28 cellular contexts compared by ENCODE assay signal in the genomic region with DNA sequence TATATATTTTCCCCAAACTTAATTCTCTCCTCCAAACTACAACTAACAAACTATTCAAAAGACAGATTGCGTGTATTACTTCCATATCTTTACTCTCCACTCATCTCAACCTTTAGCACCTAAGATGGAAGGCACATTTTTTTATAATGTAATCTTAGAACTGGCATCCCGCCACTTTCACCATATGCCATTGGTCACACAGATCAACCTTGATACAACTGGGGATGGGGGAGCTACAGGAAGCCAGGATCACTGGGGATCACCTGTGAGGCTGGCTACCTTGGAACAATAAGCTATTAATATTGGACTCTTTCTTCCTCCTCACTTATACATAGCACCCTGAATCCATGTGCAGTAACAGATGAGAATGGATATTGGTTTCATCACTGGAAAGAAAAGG.
"Had no signal": no experiment of that assay in that cellular context is flagged by ENCODE, and none has a peak within 500 bp of the region (broad histone marks: within the 10 kb centered on the region; RNA-seq: fewer than 3 reads in every experiment).

No MANE protein-coding gene starts in this region.

- H3K27me3 ChIP-seq: neural progenitor cell, right lobe of liver, sigmoid colon, stomach, thyroid gland, tibial nerve, upper lobe of right lung, vagina had no signal

- H2AFZ ChIP-seq: neural progenitor cell, parathyroid adenoma had no signal

- H3K27me3 Mint-ChIP-seq: progenitor cell of endocrine pancreas; stimulated activated naive B cell treated with anti-CD40 and anti-IgM and Interleukin-4, amounts not matched to agents 10 μg/mL and 1 μg/mL and 100 μg/mL, for 72 hours; stimulated activated naive CD8-positive, alpha-beta T cell treated with anti-CD3 and anti-CD28 coated beads, Interleukin-15, Interleukin-2, amounts not matched to agents 100 ng/mL and 50 ng/mL, for 24 hours; type B pancreatic cell had no signal

- H3K9me3 ChIP-seq: psoas muscle, right lobe of liver, sigmoid colon, stomach, thoracic aorta, thyroid gland, tibial nerve, upper lobe of right lung, vagina had no signal

- DNase-seq: naive thymus-derived CD4-positive, alpha-beta T cell; natural killer cell; occipital lobe; posterior cingulate gyrus; psoas muscle; right cardiac atrium; right lobe of liver; sigmoid colon; small intestine; stimulated activated CD4-positive, alpha-beta T cell treated with anti-CD3 and anti-CD28 coated beads, Interleukin-15, amount 100 ng/mL, for 24 hours; stimulated activated CD4-positive, alpha-beta T cell treated with anti-CD3 and anti-CD28 coated beads, Interleukin-2, amount 100 ng/mL, for 24 hours; stimulated activated CD4-positive, alpha-beta T cell treated with anti-CD3 and anti-CD28 coated beads, Interleukin-2, amount 100 ng/mL, for 48 hours; stimulated activated CD4-positive, alpha-beta T cell treated with anti-CD3 and anti-CD28 coated beads, Interleukin-4, amount 100 ng/mL, for 24 hours; stimulated activated naive B cell treated with anti-CD40 and anti-IgM and Interleukin-4, amounts not matched to agents 10 μg/mL and 1 μg/mL and 100 μg/mL, for 72 hours; stimulated activated naive CD4-positive, alpha-beta T cell treated with Interleukin-2 at 50 U/mL for 16 hours; stomach; thyroid gland; upper lobe of right lung had no signal

- ATAC-seq: naive thymus-derived CD4-positive, alpha-beta T cell; natural killer cell; psoas muscle; right cardiac atrium; right lobe of liver; stimulated activated effector memory CD8-positive, alpha-beta T cell treated with anti-CD3 and anti-CD28 coated beads, Interleukin-12 subunit alpha, Interleukin-12 subunit beta, amount 100 ng/mL, for 72 hours; stimulated activated naive B cell treated with anti-CD40 and anti-IgM and Interleukin-4, amounts not matched to agents 10 μg/mL and 1 μg/mL and 100 μg/mL, for 72 hours; upper lobe of right lung had no signal

- H3K9me3 Mint-ChIP-seq: neural progenitor cell; stimulated activated naive CD8-positive, alpha-beta T cell treated with anti-CD3 and anti-CD28 coated beads, Interleukin-15, Interleukin-2, amounts not matched to agents 100 ng/mL and 50 ng/mL, for 24 hours; type B pancreatic cell had no signal

- H3K9ac ChIP-seq: neural progenitor cell, parathyroid adenoma had no signal

- H3K36me3 Mint-ChIP-seq: naive thymus-derived CD4-positive, alpha-beta T cell; natural killer cell; neural progenitor cell; stimulated activated effector memory CD8-positive, alpha-beta T cell treated with anti-CD3 and anti-CD28 coated beads, Interleukin-12 subunit alpha, Interleukin-12 subunit beta, amount 100 ng/mL, for 72 hours; stimulated activated naive B cell treated with anti-CD40 and anti-IgM and Interleukin-4, amounts not matched to agents 10 μg/mL and 1 μg/mL and 100 μg/mL, for 72 hours; type B pancreatic cell had no signal

- H3K4me3 ChIP-seq: neural progenitor cell, psoas muscle, right lobe of liver, sigmoid colon, stomach, thoracic aorta, thyroid gland, tibial nerve, upper lobe of right lung, vagina had no signal

- H3K27ac ChIP-seq: neural progenitor cell, parathyroid adenoma, psoas muscle, right lobe of liver, sigmoid colon, stomach, thoracic aorta, thyroid gland, tibial nerve, upper lobe of right lung, vagina had no signal

- H3K4me1 Mint-ChIP-seq: naive thymus-derived CD4-positive, alpha-beta T cell; natural killer cell; nephron; neural progenitor cell; stimulated activated effector memory CD8-positive, alpha-beta T cell treated with anti-CD3 and anti-CD28 coated beads, Interleukin-12 subunit alpha, Interleukin-12 subunit beta, amount 100 ng/mL, for 72 hours; stimulated activated naive B cell treated with anti-CD40 and anti-IgM and Interleukin-4, amounts not matched to agents 10 μg/mL and 1 μg/mL and 100 μg/mL, for 72 hours had no signal

- H3K4me1 ChIP-seq: neural progenitor cell, parathyroid adenoma, psoas muscle, right lobe of liver, sigmoid colon, stomach, thyroid gland, tibial nerve, upper lobe of right lung, vagina had no signal

- H3K79me2 ChIP-seq: parathyroid adenoma had no signal

- H3K4me3 Mint-ChIP-seq: naive thymus-derived CD4-positive, alpha-beta T cell; natural killer cell; nephron; neural progenitor cell; stimulated activated effector memory CD8-positive, alpha-beta T cell treated with anti-CD3 and anti-CD28 coated beads, Interleukin-12 subunit alpha, Interleukin-12 subunit beta, amount 100 ng/mL, for 72 hours; stimulated activated naive B cell treated with anti-CD40 and anti-IgM and Interleukin-4, amounts not matched to agents 10 μg/mL and 1 μg/mL and 100 μg/mL, for 72 hours; stimulated activated naive CD8-positive, alpha-beta T cell treated with anti-CD3 and anti-CD28 coated beads, Interleukin-15, Interleukin-2, amounts not matched to agents 100 ng/mL and 50 ng/mL, for 24 hours; type B pancreatic cell had no signal

- H3K27ac Mint-ChIP-seq: naive thymus-derived CD4-positive, alpha-beta T cell; natural killer cell; nephron; neural progenitor cell; progenitor cell of endocrine pancreas; stimulated activated effector memory CD8-positive, alpha-beta T cell treated with anti-CD3 and anti-CD28 coated beads, Interleukin-12 subunit alpha, Interleukin-12 subunit beta, amount 100 ng/mL, for 72 hours; stimulated activated naive B cell treated with anti-CD40 and anti-IgM and Interleukin-4, amounts not matched to agents 10 μg/mL and 1 μg/mL and 100 μg/mL, for 72 hours; stimulated activated naive CD8-positive, alpha-beta T cell treated with anti-CD3 and anti-CD28 coated beads, Interleukin-15, Interleukin-2, amounts not matched to agents 100 ng/mL and 50 ng/mL, for 24 hours; type B pancreatic cell had no signal

- H3K4me2 ChIP-seq: neural progenitor cell had no signal

- H3K36me3 ChIP-seq: neural progenitor cell, right lobe of liver, sigmoid colon, stomach, thoracic aorta, thyroid gland, tibial nerve, upper lobe of right lung, vagina had no signal
